ENCODE assay signal across 8 cellular contexts in genomic region chr11:65607614-65608426, GRCh38. TPM values are rescaled to one million over a fixed set of nuclear protein-coding genes. Genes with fewer than 3 reads are reported as not detected.
DNase-seq lines count a peak whose midpoint lies in the region; FAIRE-seq and TF ChIP-seq lines count a peak whose summit lies in the region.
"Had no signal": no experiment of that assay in that cellular context is flagged by ENCODE, and none has a peak within 500 bp of the region (broad histone marks: within the 10 kb centered on the region; RNA-seq: fewer than 3 reads in every experiment).

No MANE protein-coding gene starts in this region.

- H3K4me3 ChIP-seq in right atrium auricular region: peak overlapping the region; percentile 7 to 41
- peak overlapping the region in 1 of 3 experiments; percentile 34 for H3K4me3 ChIP-seq in keratinocyte (ENCODE audit: control insufficient read depth in 2 of 3, extremely low read depth in 1 of 3, insufficient read depth in 2 of 3, low read depth in 1 of 3, low read length in 3 of 3)
- peak overlapping the region; percentile 34 to 42 for H3K4me3 ChIP-seq in vagina

- no peak for FAIRE-seq in keratinocyte (lab: Jason Lieb, UNC)

- peaks cover 0 to 64% of the 10 kb centered on the region in 2 donors for H3K4me1 ChIP-seq in right atrium auricular region
- peaks cover 18% of the 10 kb centered on the region for H3K4me1 ChIP-seq in keratinocyte (ENCODE audit: control insufficient read depth, extremely low read depth, insufficient read depth, low read length)
- H3K4me1 ChIP-seq in vagina: peaks cover 56% of the 10 kb centered on the region

- H4K20me1 ChIP-seq in keratinocyte (ENCODE audit: control insufficient read depth, extremely low read depth, insufficient read depth, low read length): no peaks in the 10 kb centered on the region

- H3K9me1 ChIP-seq in keratinocyte (ENCODE audit: control insufficient read depth, extremely low read depth, insufficient read depth, low read length): no peaks in the 10 kb centered on the region

- H3K9me3 ChIP-seq in right atrium auricular region (no peaks in the 10 kb centered on the region), keratinocyte (ENCODE audit: control insufficient read depth, low read depth, low read length) (no peaks in the 10 kb centered on the region), vagina (no peaks in the 10 kb centered on the region)

- H3K27ac ChIP-seq in right atrium auricular region (peak overlapping the region in 1 of 2 donors; percentile 80), keratinocyte (ENCODE audit: control insufficient read depth, insufficient read depth, low read length) (no peak overlapping the region), vagina (no peak overlapping the region)
- H3K27ac ChIP-seq: C4-2B had no signal

- H3K27me3 ChIP-seq in right atrium auricular region (no peaks in the 10 kb centered on the region), keratinocyte (ENCODE audit: control insufficient read depth, extremely low read depth, insufficient read depth, low read length) (no peaks in the 10 kb centered on the region), vagina (no peaks in the 10 kb centered on the region)

- no peak for TF ChIP-seq CTCF in right atrium auricular region (IDR thresholded peaks at IDR 0.05)
- no peak for TF ChIP-seq CTCF in keratinocyte (optimal IDR thresholded peaks at IDR 0.05 in 1 of 3, IDR thresholded peaks at IDR 0.05 in 1 of 3, conservative IDR thresholded peaks at IDR 0.05 in 1 of 3; ENCODE audit: extremely low read depth in 1 of 3, insufficient read depth in 2 of 3, low read length in 3 of 3)
- TF ChIP-seq CTCF in vagina (IDR thresholded peaks at IDR 0.05): no peak

- H3K4me2 ChIP-seq in keratinocyte (ENCODE audit: control insufficient read depth, extremely low read depth, insufficient read depth, low read depth, low read length): peak overlapping the region; percentile 58

- peaks cover 32% of the 10 kb centered on the region for H3K36me3 ChIP-seq in right atrium auricular region
- H3K36me3 ChIP-seq in keratinocyte (ENCODE audit: control insufficient read depth in 2 of 2, extremely low read depth in 1 of 2, insufficient read depth in 2 of 2, low read length in 2 of 2): peaks cover 26 to 27% of the 10 kb centered on the region in 2 experiments
- H3K36me3 ChIP-seq in vagina: peaks cover 0 to 38% of the 10 kb centered on the region in 2 donors

- dilution Hi-C loops in keratinocyte (cut with MboI; ENCODE audit: extremely low pct_ligation_motif_present, low sequenced_read_pairs): no loop called here

- H3K9ac ChIP-seq in keratinocyte (ENCODE audit: control insufficient read depth, extremely low read depth, insufficient read depth, low read length): no peak overlapping the region

- intact Hi-C loops in cardiac septum (cut with DNase I): no loop called here
- intact Hi-C loops in vagina (cut with DNase I): no loop called here

- peaks cover 23% of the 10 kb centered on the region for H3K79me2 ChIP-seq in keratinocyte (ENCODE audit: control insufficient read depth, insufficient read depth, low read length)

- DNase-seq in right atrium auricular region (ENCODE audit: low spot score): no peak
- no peak for DNase-seq in cardiac septum (ENCODE audit: low spot score)
- DNase-seq in keratinocyte (ENCODE audit: low read depth, low spot score): no peak
- no peak for DNase-seq in vagina (ENCODE audit: extremely low spot score in 2 of 2)
- no peak for DNase-seq in epidermal melanocyte (ENCODE audit: insufficient read length, low spot score)
- DNase-seq in NCI-H2107 treated with DMSO at 0.1 percent for 48 hours (lab: John Stamatoyannopoulos, UW; ENCODE audit: unreplicated experiment): no peak
- DNase-seq: NCI-H524 had no signal

- TF ChIP-seq POLR2A in vagina (IDR thresholded peaks at IDR 0.05): no peak

- no peak overlapping the region for H2AFZ ChIP-seq in keratinocyte (ENCODE audit: control insufficient read depth, low read length)

RNA-seq across cellular contexts. Expression of gene MAP3K11, which starts 6.2 kb away (rescaled TPM):
- total RNA-seq in right atrium auricular region: 10 to 100 TPM; 21.1 to 30.5 TPM
- total RNA-seq in cardiac septum: 42.5 TPM
- polyA plus RNA-seq in keratinocyte: 13.6 to 18.8 TPM (median 17.5 TPM) in 3 replicates
- polyA plus RNA-seq in keratinocyte (2011; ENCODE audit: low read depth): 16.5 TPM
- polyA plus RNA-seq in keratinocyte (2011; cell fraction: cytosol; rRNA removed): 13.9 and 26.8 TPM in 2 replicates
- polyA plus RNA-seq in keratinocyte (2011; cell fraction: nucleus; rRNA removed): 16.8 and 28.6 TPM in 2 replicates
- 19.2 and 29.1 TPM in 2 replicates for polyA plus RNA-seq in keratinocyte (2012; ENCODE audit: low replicate concordance)
- polyA minus RNA-seq in keratinocyte: 19.5 to 32.4 TPM (median 32.4 TPM) in 3 replicates
- polyA minus RNA-seq in keratinocyte (2011; cell fraction: cytosol; rRNA and poly(A)+ RNA removed): 34.0 TPM
- 16.4 and 21.2 TPM in 2 replicates for polyA minus RNA-seq in keratinocyte (2011; cell fraction: nucleus; rRNA and poly(A)+ RNA removed)
- 38.1 TPM for total RNA-seq in vagina

RNA-seq across cellular contexts. Expression of gene PCNX3, which starts 7.8 kb away (rescaled TPM):
- total RNA-seq in right atrium auricular region: 10 to 100 TPM; 16.1 to 21.8 TPM
- total RNA-seq in cardiac septum: 15.9 TPM
- 6.1 to 16.5 TPM (median 10.5 TPM) in 3 replicates for polyA plus RNA-seq in keratinocyte
- polyA plus RNA-seq in keratinocyte (2011; ENCODE audit: low read depth): 2.9 TPM
- 5.5 and 9.7 TPM in 2 replicates for polyA plus RNA-seq in keratinocyte (2011; cell fraction: cytosol; rRNA removed)
- polyA plus RNA-seq in keratinocyte (2011; cell fraction: nucleus; rRNA removed): 45.9 and 65.6 TPM in 2 replicates
- polyA plus RNA-seq in keratinocyte (2012; ENCODE audit: low replicate concordance): 16.6 and 25.6 TPM in 2 replicates
- 26.5 to 94.3 TPM (median 29.5 TPM) in 3 replicates for polyA minus RNA-seq in keratinocyte
- polyA minus RNA-seq in keratinocyte (2011; cell fraction: cytosol; rRNA and poly(A)+ RNA removed): 33.4 TPM
- 97.7 and 104 TPM in 2 replicates for polyA minus RNA-seq in keratinocyte (2011; cell fraction: nucleus; rRNA and poly(A)+ RNA removed)
- total RNA-seq in vagina: 24.8 TPM

RNA-seq across cellular contexts. Expression of gene KCNK7, which starts 12.2 kb away (rescaled TPM):
- total RNA-seq in right atrium auricular region (under 1 TPM in 1 of 2 donors, not detected in 1; 0.39 TPM), cardiac septum (1.5 TPM), vagina (12.0 TPM)
- 0.14 to 1.5 TPM (median 0.46 TPM) in 3 replicates for polyA plus RNA-seq in keratinocyte
- polyA plus RNA-seq in keratinocyte (2011; ENCODE audit: low read depth): not detected
- 0.18 and 0.19 TPM in 2 replicates for polyA plus RNA-seq in keratinocyte (2011; cell fraction: cytosol; rRNA removed)
- polyA plus RNA-seq in keratinocyte (2011; cell fraction: nucleus; rRNA removed): 0.34 and 0.51 TPM in 2 replicates
- 0.63 and 0.75 TPM in 2 replicates for polyA plus RNA-seq in keratinocyte (2012; ENCODE audit: low replicate concordance)
- polyA minus RNA-seq in keratinocyte: 0.26 TPM in 1 of 3 replicates, not detected in the others
- not detected for polyA minus RNA-seq in keratinocyte (2011; cell fraction: cytosol; rRNA and poly(A)+ RNA removed)
- not detected in 2 replicates for polyA minus RNA-seq in keratinocyte (2011; cell fraction: nucleus; rRNA and poly(A)+ RNA removed)

RNA-seq across cellular contexts. Expression of gene SIPA1, which starts 30.1 kb away (rescaled TPM):
- total RNA-seq in right atrium auricular region: 10 to 100 TPM; 14.5 to 29.6 TPM
- total RNA-seq in cardiac septum: 29.7 TPM
- 4.5 to 7.2 TPM (median 7.1 TPM) in 3 replicates for polyA plus RNA-seq in keratinocyte
- 8.5 TPM for polyA plus RNA-seq in keratinocyte (2011; ENCODE audit: low read depth)
- 2.7 and 6.2 TPM in 2 replicates for polyA plus RNA-seq in keratinocyte (2011; cell fraction: cytosol; rRNA removed)
- polyA plus RNA-seq in keratinocyte (2011; cell fraction: nucleus; rRNA removed): 5.3 and 7.0 TPM in 2 replicates
- polyA plus RNA-seq in keratinocyte (2012; ENCODE audit: low replicate concordance): 15.3 and 16.2 TPM in 2 replicates
- 7.4 to 49.8 TPM (median 9.6 TPM) in 3 replicates for polyA minus RNA-seq in keratinocyte
- polyA minus RNA-seq in keratinocyte (2011; cell fraction: cytosol; rRNA and poly(A)+ RNA removed): 11.9 TPM
- 6.1 and 8.1 TPM in 2 replicates for polyA minus RNA-seq in keratinocyte (2011; cell fraction: nucleus; rRNA and poly(A)+ RNA removed)
- total RNA-seq in vagina: 63.3 TPM

RNA-seq across cellular contexts. Expression of gene EHBP1L1, which starts 32.0 kb away (rescaled TPM):
- 10 to 100 TPM; 20.5 to 85.3 TPM for total RNA-seq in right atrium auricular region
- 174 TPM for total RNA-seq in cardiac septum
- polyA plus RNA-seq in keratinocyte: 8.5 to 14.0 TPM (median 10.4 TPM) in 3 replicates
- 28.9 TPM for polyA plus RNA-seq in keratinocyte (2011; ENCODE audit: low read depth)
- polyA plus RNA-seq in keratinocyte (2011; cell fraction: cytosol; rRNA removed): 5.2 and 16.1 TPM in 2 replicates
- polyA plus RNA-seq in keratinocyte (2011; cell fraction: nucleus; rRNA removed): 35.7 and 50.9 TPM in 2 replicates
- 12.7 and 19.8 TPM in 2 replicates for polyA plus RNA-seq in keratinocyte (2012; ENCODE audit: low replicate concordance)
- 9.8 to 25.0 TPM (median 16.6 TPM) in 3 replicates for polyA minus RNA-seq in keratinocyte
- polyA minus RNA-seq in keratinocyte (2011; cell fraction: cytosol; rRNA and poly(A)+ RNA removed): 36.8 TPM
- 21.4 and 21.5 TPM in 2 replicates for polyA minus RNA-seq in keratinocyte (2011; cell fraction: nucleus; rRNA and poly(A)+ RNA removed)
- 123 TPM for total RNA-seq in vagina
